ENCODE assay signal across 8 cellular contexts in genomic region chr9:114911167-114911821, GRCh38. TPM values are rescaled to one million over a fixed set of nuclear protein-coding genes. Genes with fewer than 3 reads are reported as not detected.
DNase-seq lines count a peak whose midpoint lies in the region; ATAC-seq, FAIRE-seq and TF ChIP-seq lines count a peak whose summit lies in the region.

No MANE protein-coding gene starts in this region.

- no peaks in the 10 kb centered on the region for H3K9me3 ChIP-seq in vagina

- H3K36me3 ChIP-seq in vagina = no peaks in the 10 kb centered on the region

- H3K4me3 ChIP-seq in AG04449 (ENCODE audit: low read depth, low read length) = no peak overlapping the region
- H3K4me3 ChIP-seq in vagina = no peak overlapping the region

- POLR2A ChIA-PET in AG04449 (lab: Yijun Ruan, JAX) = no interaction called here
- POLR2A ChIA-PET in GM10248 (lab: Yijun Ruan, JAX) = no interaction called here

- intact Hi-C loops in vagina (cut with DNase I) = loop anchor here (10.0 kb wide), 1 partner anchor 236 kb away; no protein-coding TSS in a partner anchor

- FAIRE-seq in islet of Langerhans (lab: Jason Lieb, UNC) (peak; percentile 90), GM19239 (lab: Jason Lieb, UNC) (no peak)

- TF ChIP-seq CTCF in AG04449 (IDR thresholded peaks at IDR 0.05; ENCODE audit: insufficient read depth, low read length, missing control alignments) (peak; percentile 53), GM10248 (IDR thresholded peaks at IDR 0.05; ENCODE audit: control extremely low read depth, extremely low read depth, low read depth, missing control alignments) (peak; percentile 45), vagina (IDR thresholded peaks at IDR 0.05) (peak; percentile 50 to 65 (median 60)), omental fat pad (IDR thresholded peaks at IDR 0.05) (peak in 1 of 3 donors; percentile 6)

- H3K4me1 ChIP-seq in vagina = no peaks in the 10 kb centered on the region

- no peak for ATAC-seq in omental fat pad (ENCODE audit: low FRiP score)

- H3K27ac ChIP-seq in vagina = no peak overlapping the region

- TF ChIP-seq POLR2A in vagina (IDR thresholded peaks at IDR 0.05) = no peak

- DNase-seq in AG04449 (ENCODE audit: low read depth, low spot score) (no peak), GM10248 (ENCODE audit: extremely low spot score) (no peak), NCI-H446 treated with DMSO at 0.1 percent for 48 hours (lab: John Stamatoyannopoulos, UW) (peak; percentile 1), astrocyte of the hippocampus (ENCODE audit: low read depth, low spot score) (peak; percentile 63), vagina (ENCODE audit: extremely low spot score in 2 of 2) (no peak), GM19239 (ENCODE audit: insufficient read length, low spot score) (no peak), omental fat pad (ENCODE audit: low spot score) (no peak)

- no peaks in the 10 kb centered on the region for H3K27me3 ChIP-seq in vagina

- CTCF ChIA-PET in AG04449 (lab: Yijun Ruan, JAX) (interaction anchor here (0.6 to 13.8 kb wide), 40 partner anchors 10 to 506 kb away, joined by 3 to 578 read pairs (median 4); partner anchors contain the start of genes TEX48 and TEX53), GM10248 (lab: Yijun Ruan, JAX) (interaction anchor here (1.1 to 3.6 kb wide), 10 partner anchors 9 to 230 kb away, joined by 3 to 40 read pairs (median 7); partner anchors contain the start of genes TEX48 and TNFSF8)

RNA-seq across cellular contexts. Expression of gene TNFSF8, which starts 19.1 kb away (rescaled TPM):
- total RNA-seq in vagina (4.2 TPM), omental fat pad (1 to 10 TPM; 3.2 to 7.1 (median 6.6) TPM)

Comparison
In these comparisons a context has a peak if more than half of its experiments do, and no peak if none do; other contexts are left out.
1. DNase-seq: peak in NCI-H446 treated with DMSO at 0.1 percent for 48 hours (single experiment) and astrocyte of the hippocampus (single experiment); none in AG04449 (single experiment), GM10248 (single experiment), vagina (0 of 2), GM19239 (single experiment) and omental fat pad (single experiment).